9 cellular contexts compared by ENCODE assay signal in the genomic region with DNA sequence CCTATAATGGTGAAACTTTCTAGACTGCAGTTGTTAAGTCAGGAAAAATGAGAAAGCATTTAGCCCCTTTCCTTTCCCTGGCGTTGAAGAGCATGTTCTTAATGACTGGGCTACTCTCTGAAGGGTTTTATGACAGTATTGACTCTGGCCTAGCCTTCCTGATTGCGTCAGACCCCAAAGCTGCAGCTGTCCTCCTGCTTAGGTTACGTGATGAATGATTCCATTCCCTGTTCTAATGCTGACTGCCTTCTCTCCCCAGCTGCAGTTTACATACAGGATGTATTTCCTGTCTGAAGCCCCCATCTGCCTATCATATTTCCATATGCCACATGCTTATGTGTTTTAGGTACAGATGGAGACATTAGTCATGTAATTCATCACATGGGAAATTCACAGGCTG.
DNase-seq lines count a peak whose midpoint lies in the region; ATAC-seq, FAIRE-seq and TF ChIP-seq lines count a peak whose summit lies in the region.
"Had no signal": no experiment of that assay in that cellular context is flagged by ENCODE, and none has a peak within 500 bp of the region (broad histone marks: within the 10 kb centered on the region; RNA-seq: fewer than 3 reads in every experiment).

No MANE protein-coding gene starts in this region.

- intact Hi-C loops in prostate gland (cut with DNase I), result no loop called here

- ATAC-seq in GM18867 (IDR thresholded peaks at IDR 0.05; ENCODE audit: unreplicated experiment), result no peak

- TF ChIP-seq POLR2A in prostate gland (IDR thresholded peaks at IDR 0.05), result no peak

- H3K9me3 Mint-ChIP-seq in chondrocyte (ENCODE audit: low read depth), result peaks cover 10% of the 10 kb centered on the region
- H3K9me3 Mint-ChIP-seq in osteocyte (ENCODE audit: unreplicated experiment), result peaks cover 6% of the 10 kb centered on the region
- no peaks in the 10 kb centered on the region for H3K9me3 Mint-ChIP-seq in endothelial cell (ENCODE audit: unreplicated experiment)

- DNase-seq in GM04503 (ENCODE audit: low read depth) (peak; percentile 59), NCI-H345 treated with DMSO at 0.1 percent for 48 hours (lab: John Stamatoyannopoulos, UW; ENCODE audit: unreplicated experiment) (peak; percentile 4), chondrocyte (ENCODE audit: low spot score) (no peak), osteocyte (ENCODE audit: extremely low spot score, unreplicated experiment) (no peak), endothelial cell (ENCODE audit: low spot score) (no peak), prostate gland (ENCODE audit: low spot score) (no peak), GM19239 (ENCODE audit: insufficient read length, low spot score) (no peak)
- DNase-seq: stimulated activated CD4-positive, alpha-beta T cell treated with anti-CD3 and anti-CD28 coated beads, Interleukin-4, amount 100 ng/mL, for 1 hour had no signal

- 53% methylated on average over 3 of the region's 3 CpGs for WGBS in prostate gland

- FAIRE-seq in GM19239 (lab: Jason Lieb, UNC), result no peak

- no peak overlapping the region for H3K4me3 Mint-ChIP-seq in chondrocyte (ENCODE audit: unreplicated experiment)
- H3K4me3 Mint-ChIP-seq in osteocyte (ENCODE audit: unreplicated experiment), result no peak overlapping the region
- no peak overlapping the region for H3K4me3 Mint-ChIP-seq in endothelial cell (ENCODE audit: unreplicated experiment)

- H3K27ac Mint-ChIP-seq in chondrocyte (ENCODE audit: unreplicated experiment) (peak overlapping the region; percentile 86), osteocyte (ENCODE audit: unreplicated experiment) (peak overlapping the region; percentile 84), endothelial cell (ENCODE audit: unreplicated experiment) (no peak overlapping the region)

- H3K4me1 Mint-ChIP-seq in chondrocyte (ENCODE audit: low read depth) (peaks cover 34% of the 10 kb centered on the region), osteocyte (ENCODE audit: unreplicated experiment) (peaks cover 20% of the 10 kb centered on the region), endothelial cell (ENCODE audit: unreplicated experiment) (no peaks in the 10 kb centered on the region)

- no peak overlapping the region for H3K27ac ChIP-seq in prostate gland

- no peaks in the 10 kb centered on the region for H3K4me1 ChIP-seq in prostate gland (replicated peaks)

- H3K27me3 Mint-ChIP-seq in chondrocyte (ENCODE audit: low read depth), result no peaks in the 10 kb centered on the region
- H3K27me3 Mint-ChIP-seq in osteocyte (ENCODE audit: unreplicated experiment), result no peaks in the 10 kb centered on the region
- no peaks in the 10 kb centered on the region for H3K27me3 Mint-ChIP-seq in endothelial cell (ENCODE audit: unreplicated experiment)

- no peaks in the 10 kb centered on the region for H3K36me3 ChIP-seq in prostate gland

- TF ChIP-seq CTCF in chondrocyte (IDR thresholded peaks at IDR 0.05) (no peak), osteocyte (IDR thresholded peaks at IDR 0.05) (no peak), endothelial cell (IDR thresholded peaks at IDR 0.05; ENCODE audit: unreplicated experiment) (no peak), prostate gland (IDR thresholded peaks at IDR 0.05) (no peak)

- no peak overlapping the region for H3K4me3 ChIP-seq in prostate gland

- no peaks in the 10 kb centered on the region for H3K27me3 ChIP-seq in prostate gland (replicated peaks; ENCODE audit: insufficient read depth)

- H3K36me3 Mint-ChIP-seq in chondrocyte (ENCODE audit: low read depth) (peaks cover 2% of the 10 kb centered on the region), osteocyte (ENCODE audit: unreplicated experiment) (no peaks in the 10 kb centered on the region), endothelial cell (ENCODE audit: low read depth, unreplicated experiment) (no peaks in the 10 kb centered on the region)

- H3K9me3 ChIP-seq in prostate gland, result no peaks in the 10 kb centered on the region

Comparison
In these comparisons a context has a peak if more than half of its experiments do, and no peak if none do; other contexts are left out.
1. DNase-seq: peak in GM04503 (single experiment) and NCI-H345 treated with DMSO at 0.1 percent for 48 hours (single experiment); none in chondrocyte (single experiment), osteocyte (single experiment), endothelial cell (single experiment), prostate gland (single experiment) and GM19239 (single experiment).